Comparison of ENCODE assay signal across 1 cellular context in genomic region chr17:60422162-60422665, GRCh38.
TF ChIP-seq lines count a peak whose summit lies in the region.

CHCT1 (plus strand) TSS chr17:60422489; CDS start chr17:60422593, 104 bp downstream.

TF ChIP-seq in SK-N-SH, 30 proteins besides CTCF, POLR2A, EP300 and RAD21 (continued from another document):
- TF ChIP-seq IRF3 (IDR thresholded peaks at IDR 0.05; ENCODE audit: low read depth, low read length), result no peak
- TF ChIP-seq FOSL2 (IDR thresholded peaks at IDR 0.05; ENCODE audit: borderline replicate concordance, low read depth), result no peak
